In genomic region chr3:123410149-123410515, GRCh38 we compare ENCODE assay signal across 23 cellular contexts. TPM values are rescaled to one million over a fixed set of nuclear protein-coding genes. Genes with fewer than 3 reads are reported as not detected.
DNase-seq lines count a peak whose midpoint lies in the region; ATAC-seq, FAIRE-seq and TF ChIP-seq lines count a peak whose summit lies in the region.
"Had no signal": no experiment of that assay in that cellular context is flagged by ENCODE, and none has a peak within 500 bp of the region (broad histone marks: within the 10 kb centered on the region; RNA-seq: fewer than 3 reads in every experiment).

No MANE protein-coding gene starts in this region.

- H3K4me2 ChIP-seq in HepG2 (ENCODE audit: low read depth, low read length), result no peak overlapping the region

- TF ChIP-seq EP300 in HepG2 (IDR thresholded peaks at IDR 0.05; ENCODE audit: low read depth in 2 of 2, low read length in 2 of 2) (no peak), HepG2 (CRISPR knock-in tag; IDR thresholded peaks at IDR 0.05; ENCODE audit: borderline replicate concordance) (no peak), gastroesophageal sphincter (IDR thresholded peaks at IDR 0.05) (no peak)

- no peak for TF ChIP-seq POLR2A in HepG2 (IDR thresholded peaks at IDR 0.05; ENCODE audit: insufficient read depth in 1 of 2, low read depth in 2 of 2, low read length in 2 of 2)
- TF ChIP-seq POLR2A in gastroesophageal sphincter (IDR thresholded peaks at IDR 0.05), result no peak

- no peaks in the 10 kb centered on the region for H3K9me3 Mint-ChIP-seq in natural killer cell treated with Interleukin-12 subunit alpha and Interleukin-12 subunit beta and Interleukin-15 and Interleukin-18, amount 100 ng/mL, for 72 hours
- H3K9me3 Mint-ChIP-seq: activated naive CD8-positive, alpha-beta T cell treated with anti-CD3 and anti-CD28 coated beads for 36 hours; CD4-positive, CD25-positive, alpha-beta regulatory T cell; mesothelial cell of epicardium; T-cell had no signal

- no peak overlapping the region for H3K27ac Mint-ChIP-seq in natural killer cell treated with Interleukin-12 subunit alpha and Interleukin-12 subunit beta and Interleukin-15 and Interleukin-18, amount 100 ng/mL, for 72 hours
- H3K27ac Mint-ChIP-seq: activated naive CD8-positive, alpha-beta T cell treated with anti-CD3 and anti-CD28 coated beads for 36 hours; CD4-positive, CD25-positive, alpha-beta regulatory T cell; mesothelial cell of epicardium; T-cell had no signal

- CTCF ChIA-PET in HepG2 (lab: Yijun Ruan, JAX; ENCODE audit: low intra/inter-chr PET ratio, low total read pairs), result no interaction called here

- FAIRE-seq in HepG2 (lab: Jason Lieb, UNC) (no peak), pancreas (lab: Jason Lieb, UNC) (no peak)
- FAIRE-seq: GM12892 had no signal

- no peaks in the 10 kb centered on the region for H3K79me2 ChIP-seq in HepG2 (ENCODE audit: insufficient read depth, low read length)

- WGBS in liver, result 83% methylated on average over 1 of the region's 1 CpG
- WGBS in HepG2 (ENCODE audit: low lambda C conversion rate), result 71% methylated on average over 1 of the region's 1 CpG
- WGBS in gastroesophageal sphincter (ENCODE audit: low coverage in 1 of 2), 2 donors, result 33% methylated on average over 1 of the region's 1 CpG; no CpG with 5 or more reads in 1 of the 2 donors
- 64 to 78% methylated on average over 1 of the region's 1 CpG for WGBS in pancreas, 2 donors

- ATAC-seq in HepG2 (no peak), gastroesophageal sphincter (no peak), pancreas (peak in 1 of 4 donors; percentile 6)
- ATAC-seq in natural killer cell treated with Interleukin-12 subunit alpha and Interleukin-12 subunit beta and Interleukin-15 and Interleukin-18, amount 100 ng/mL, for 72 hours, result no peak
- ATAC-seq: T-cell had no signal

- H3K9me3 ChIP-seq in liver (ENCODE audit: control insufficient read depth in 4 of 4, low read length in 3 of 4) (no peaks in the 10 kb centered on the region), HepG2 (ENCODE audit: low read length) (no peaks in the 10 kb centered on the region), gastroesophageal sphincter (no peaks in the 10 kb centered on the region), pancreas (no peaks in the 10 kb centered on the region)
- H3K9me3 ChIP-seq: vagina had no signal

- H3K36me3 ChIP-seq in liver (ENCODE audit: control insufficient read depth in 4 of 4, insufficient read depth in 3 of 4, low read depth in 1 of 4, low read length in 3 of 4) (no peaks in the 10 kb centered on the region), HepG2 (replicated peaks in 1 of 2; ENCODE audit: control insufficient read depth in 1 of 2, insufficient read depth in 2 of 2, low read length in 2 of 2) (no peaks in the 10 kb centered on the region), gastroesophageal sphincter (no peaks in the 10 kb centered on the region), pancreas (no peaks in the 10 kb centered on the region)
- H3K36me3 ChIP-seq: vagina had no signal

- DNase-seq in HepG2 (ENCODE audit: low spot score) (no peak), pancreas (peak in 1 of 6 donors; percentile 32), EL (no peak), AG20443 (ENCODE audit: low spot score) (no peak)
- DNase-seq in natural killer cell treated with Interleukin-12 subunit alpha and Interleukin-12 subunit beta and Interleukin-15 and Interleukin-18, amount 100 ng/mL, for 72 hours (ENCODE audit: low spot score), result no peak
- no peak for DNase-seq in activated effector memory CD4-positive, alpha-beta T cell treated with anti-CD3 and anti-CD28 coated beads, Interleukin-2, amount 50 U/mL, for 16 hours
- DNase-seq: activated CD4-positive, alpha-beta T cell treated with anti-CD3 and anti-CD28 coated beads for 4 hours; activated naive CD8-positive, alpha-beta T cell treated with anti-CD3 and anti-CD28 coated beads for 36 hours; CD4-positive, CD25-positive, alpha-beta regulatory T cell; cortex of kidney; foreskin fibroblast; GM23248; MM.1S; NCI-H1694; NCI-H2227 treated with DMSO at 0.1 percent for 48 hours; retina; stimulated activated CD8-positive, alpha-beta memory T cell treated with anti-CD3 and anti-CD28 coated beads, Interleukin-4, amount 100 ng/mL, for 48 hours; T-cell had no signal

- no TSS peak for BruUV-seq in HepG2 (replicated peaks; lab: Mats Ljungman, UMichigan)

- H3K4me3 ChIP-seq in liver (ENCODE audit: low read depth in 1 of 3, low read length in 3 of 3) (no peak overlapping the region), HepG2 (replicated peaks in 1 of 3; ENCODE audit: insufficient read depth in 1 of 3, low read depth in 2 of 3, low read length in 3 of 3) (no peak overlapping the region), gastroesophageal sphincter (no peak overlapping the region), pancreas (no peak overlapping the region)
- H3K4me3 ChIP-seq: GM23248, vagina had no signal

- H3K27me3 Mint-ChIP-seq in natural killer cell treated with Interleukin-12 subunit alpha and Interleukin-12 subunit beta and Interleukin-15 and Interleukin-18, amount 100 ng/mL, for 72 hours, result peaks cover 0 to 3% of the 10 kb centered on the region in 2 donors
- H3K27me3 Mint-ChIP-seq: activated naive CD8-positive, alpha-beta T cell treated with anti-CD3 and anti-CD28 coated beads for 36 hours; T-cell had no signal

- POLR2A ChIA-PET in HepG2 (lab: Yijun Ruan, JAX), result no interaction called here

- in situ Hi-C loops in HepG2 (cut with HindIII; ENCODE audit: extremely low pct_ligation_motif_present, low pct_unique_long_range_greater_than_20kb), result no loop called here

- TF ChIP-seq CTCF in liver (IDR thresholded peaks at IDR 0.05; ENCODE audit: low read depth, low read length, missing input control) (no peak), HepG2 (CRISPR knock-in tag; IDR thresholded peaks at IDR 0.05) (no peak), gastroesophageal sphincter (IDR thresholded peaks at IDR 0.05) (no peak), pancreas (IDR thresholded peaks at IDR 0.05) (no peak)

- H3K9ac ChIP-seq in liver (ENCODE audit: low read depth in 1 of 2, low read length in 2 of 2), result no peak overlapping the region
- no peak overlapping the region for H3K9ac ChIP-seq in HepG2 (ENCODE audit: insufficient read depth, low read depth, low read length)
- H3K9ac ChIP-seq: GM23248 had no signal

- H3K27me3 ChIP-seq in liver (ENCODE audit: control insufficient read depth in 4 of 4, insufficient read depth in 4 of 4, low read length in 3 of 4) (no peaks in the 10 kb centered on the region), HepG2 (ENCODE audit: control insufficient read depth in 1 of 2, insufficient read depth in 2 of 2, low read length in 2 of 2) (peaks cover 0 to 17% of the 10 kb centered on the region in 2 experiments; a peak in 3 of 5 replicates), gastroesophageal sphincter (no peaks in the 10 kb centered on the region), pancreas (no peaks in the 10 kb centered on the region)
- H3K27me3 ChIP-seq: vagina had no signal

- intact Hi-C loops in HepG2 (cut with micrococcal nuclease; ENCODE audit: unreplicated experiment) (no loop called here), pancreas (cut with DNase I) (no loop called here)

- H3K4me3 Mint-ChIP-seq in natural killer cell treated with Interleukin-12 subunit alpha and Interleukin-12 subunit beta and Interleukin-15 and Interleukin-18, amount 100 ng/mL, for 72 hours, result no peak overlapping the region
- H3K4me3 Mint-ChIP-seq: activated naive CD8-positive, alpha-beta T cell treated with anti-CD3 and anti-CD28 coated beads for 36 hours; CD4-positive, CD25-positive, alpha-beta regulatory T cell; mesothelial cell of epicardium; T-cell had no signal

- no peaks in the 10 kb centered on the region for H3K4me1 Mint-ChIP-seq in natural killer cell treated with Interleukin-12 subunit alpha and Interleukin-12 subunit beta and Interleukin-15 and Interleukin-18, amount 100 ng/mL, for 72 hours (ENCODE audit: low read depth in 2 of 2)
- H3K4me1 Mint-ChIP-seq: activated naive CD8-positive, alpha-beta T cell treated with anti-CD3 and anti-CD28 coated beads for 36 hours; CD4-positive, CD25-positive, alpha-beta regulatory T cell; T-cell had no signal

- peaks cover 10 to 41% (median 27%) of the 10 kb centered on the region in 4 donors for H3K4me1 ChIP-seq in liver (ENCODE audit: control insufficient read depth in 4 of 4, insufficient read depth in 4 of 4, low read length in 3 of 4)
- no peaks in the 10 kb centered on the region for H3K4me1 ChIP-seq in HepG2 (ENCODE audit: insufficient read depth, low read length)
- H3K4me1 ChIP-seq in gastroesophageal sphincter, result peaks cover 11 to 97% (median 28%) of the 10 kb centered on the region in 3 donors
- peaks cover 5 to 15% (median 13%) of the 10 kb centered on the region in 3 donors for H3K4me1 ChIP-seq in pancreas

- H3K36me3 Mint-ChIP-seq in natural killer cell treated with Interleukin-12 subunit alpha and Interleukin-12 subunit beta and Interleukin-15 and Interleukin-18, amount 100 ng/mL, for 72 hours, result no peaks in the 10 kb centered on the region
- H3K36me3 Mint-ChIP-seq: activated naive CD8-positive, alpha-beta T cell treated with anti-CD3 and anti-CD28 coated beads for 36 hours; CD4-positive, CD25-positive, alpha-beta regulatory T cell; mesothelial cell of epicardium; T-cell had no signal

- no peak for TF ChIP-seq RAD21 in liver (IDR thresholded peaks at IDR 0.05)
- no peak for TF ChIP-seq RAD21 in HepG2 (CRISPR knock-in tag; IDR thresholded peaks at IDR 0.05)

- H3K27ac ChIP-seq in liver (ENCODE audit: low read depth in 1 of 2, low read length in 2 of 2) (peak overlapping the region; percentile 73 to 76), HepG2 (ENCODE audit: extremely low read length, insufficient read depth, low read length) (no peak overlapping the region), gastroesophageal sphincter (peak overlapping the region; percentile 90 to 99 (median 92)), pancreas (peak overlapping the region; percentile 22 to 74 (median 48))
- H3K27ac ChIP-seq: GM23248, vagina had no signal

- H4K20me1 ChIP-seq in HepG2 (ENCODE audit: insufficient read depth, low read length), result no peaks in the 10 kb centered on the region

- no peak overlapping the region for H2AFZ ChIP-seq in HepG2 (ENCODE audit: low read length)
- H2AFZ ChIP-seq: GM23248 had no signal

RNA-seq across cellular contexts. Expression of gene ADCY5, which starts 38.8 kb away (rescaled TPM):
- total RNA-seq in liver, result 1 to 10 TPM; 3.1 to 6.6 TPM
- 1 to 10 TPM in 1 of 2 donors, under 1 TPM in 1; 0.74 to 2.7 TPM for polyA plus RNA-seq in liver
- not detected in 2 replicates for total RNA-seq in HepG2 (2016; rRNA removed; fragmentation: Illumina TruSeq; extraction: Trizol)
- not detected in 2 replicates for total RNA-seq in HepG2 (2016; cell fraction: cytosol; rRNA removed; fragmentation: Illumina TruSeq; extraction: Trizol; ENCODE audit: low read depth)
- not detected in 2 replicates for total RNA-seq in HepG2 (2016; cell fraction: insoluble cytoplasmic fraction; rRNA removed; fragmentation: Illumina TruSeq; extraction: Trizol)
- not detected in 2 replicates for total RNA-seq in HepG2 (2016; cell fraction: membrane; rRNA removed; fragmentation: Illumina TruSeq; extraction: Trizol)
- not detected in 2 replicates for total RNA-seq in HepG2 (2016; cell fraction: nucleus; rRNA removed; fragmentation: Illumina TruSeq; extraction: Trizol)
- polyA plus RNA-seq in HepG2 (2011; rRNA removed), result not detected in 2 replicates
- not detected in 2 replicates for polyA plus RNA-seq in HepG2 (2011; cell fraction: cytosol; rRNA removed)
- 0.12 TPM in 1 of 2 replicates, not detected in the other for polyA plus RNA-seq in HepG2 (2011; cell fraction: nucleus; rRNA removed)
- 0.04 and 0.05 TPM in 2 replicates for polyA plus RNA-seq in HepG2 (2012)
- polyA plus RNA-seq in HepG2 (2016; cell fraction: cytosol; fragmentation: Illumina TruSeq; extraction: Trizol; ENCODE audit: low read depth), result not detected in 2 replicates
- 0.17 TPM in 1 of 2 replicates, not detected in the other for polyA plus RNA-seq in HepG2 (2016; cell fraction: insoluble cytoplasmic fraction; fragmentation: Illumina TruSeq; extraction: Trizol; ENCODE audit: low read depth)
- not detected in 2 replicates for polyA plus RNA-seq in HepG2 (2016; cell fraction: membrane; fragmentation: Illumina TruSeq; extraction: Trizol; ENCODE audit: low read depth)
- not detected in 2 replicates for polyA plus RNA-seq in HepG2 (2016; cell fraction: nucleus; fragmentation: Illumina TruSeq; extraction: Trizol; ENCODE audit: insufficient read depth, low read depth)
- 0.82 TPM in 1 of 2 replicates, not detected in the other for polyA minus RNA-seq in HepG2 (2011; rRNA and poly(A)+ RNA removed; ENCODE audit: low replicate concordance)
- not detected in 2 replicates for polyA minus RNA-seq in HepG2 (2011; cell fraction: cytosol; rRNA and poly(A)+ RNA removed)
- polyA minus RNA-seq in HepG2 (2011; cell fraction: nucleus; rRNA and poly(A)+ RNA removed), result not detected in 2 replicates
- 100 to 1,000 TPM; 119 to 251 (median 185) TPM for total RNA-seq in gastroesophageal sphincter
- 10 to 100 TPM in 4 of 6 donors, 1 to 10 TPM in 2; 6.0 to 13.4 (median 10.2) TPM for total RNA-seq in pancreas
- 1 to 10 TPM; 9.1 TPM for polyA plus RNA-seq in pancreas
- not detected for total RNA-seq in natural killer cell treated with Interleukin-12 subunit alpha and Interleukin-12 subunit beta and Interleukin-15 and Interleukin-18, amount 100 ng/mL, for 72 hours
- total RNA-seq: activated naive CD8-positive, alpha-beta T cell treated with anti-CD3 and anti-CD28 coated beads for 36 hours; CD4-positive, CD25-positive, alpha-beta regulatory T cell had no signal

Comparison
In these comparisons a context has a peak if more than half of its experiments do, and no peak if none do; other contexts are left out.
1. RNA of gene ADCY5, which starts 38.8 kb away (total RNA-seq): 119 to 251 TPM in gastroesophageal sphincter; 6.0 to 13.4 TPM in pancreas, 3.1 to 6.6 TPM in liver, not detected in natural killer cell treated with Interleukin-12 subunit alpha and Interleukin-12 subunit beta and Interleukin-15 and Interleukin-18, amount 100 ng/mL, for 72 hours and not detected in HepG2; every median in the first group is over 4 times any median in the second.